In the genomic region with DNA sequence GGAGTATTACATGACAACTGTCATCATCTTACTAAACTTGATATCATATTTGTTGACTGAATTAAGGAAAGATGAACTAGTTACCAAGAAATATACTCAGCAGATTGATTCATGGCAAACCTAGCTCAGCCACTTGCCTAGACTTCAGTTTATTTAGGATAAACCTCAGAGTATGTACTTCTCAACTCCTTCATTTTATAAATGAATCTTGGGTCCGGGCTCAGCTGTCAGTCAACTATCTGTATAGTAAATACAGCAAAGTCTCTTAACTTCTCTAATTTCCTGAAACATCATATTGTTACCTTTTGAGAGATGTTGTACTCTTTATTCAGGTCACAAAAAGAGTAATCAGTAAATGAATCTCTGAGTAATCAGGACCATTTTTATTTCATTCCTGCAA, we compare ENCODE assay signal across 16 cellular contexts.
DNase-seq lines count a peak whose midpoint lies in the region; ATAC-seq, FAIRE-seq and TF ChIP-seq lines count a peak whose summit lies in the region.
"Had no signal": no experiment of that assay in that cellular context is flagged by ENCODE, and none has a peak within 500 bp of the region (broad histone marks: within the 10 kb centered on the region; RNA-seq: fewer than 3 reads in every experiment).

No MANE protein-coding gene starts in this region.

- H2AFZ ChIP-seq in keratinocyte (ENCODE audit: control insufficient read depth, low read length): no peak overlapping the region

- no peaks in the 10 kb centered on the region for H4K20me1 ChIP-seq in keratinocyte (ENCODE audit: control insufficient read depth, extremely low read depth, insufficient read depth, low read length)

- H3K9me3 Mint-ChIP-seq in activated naive CD4-positive, alpha-beta T cell treated with anti-CD3 and anti-CD28 coated beads, Interleukin-2, amount 50 U/mL, for 24 hours: no peaks in the 10 kb centered on the region
- no peaks in the 10 kb centered on the region for H3K9me3 Mint-ChIP-seq in activated CD4-positive, alpha-beta memory T cell treated with anti-CD3 and anti-CD28 coated beads for 36 hours
- H3K9me3 Mint-ChIP-seq: H9 had no signal

- H3K27me3 Mint-ChIP-seq in activated naive CD4-positive, alpha-beta T cell treated with anti-CD3 and anti-CD28 coated beads, Interleukin-2, amount 50 U/mL, for 24 hours: no peaks in the 10 kb centered on the region
- H3K27me3 Mint-ChIP-seq in activated CD4-positive, alpha-beta memory T cell treated with anti-CD3 and anti-CD28 coated beads for 36 hours: no peaks in the 10 kb centered on the region

- no peak for ATAC-seq in HG03432 (IDR thresholded peaks at IDR 0.05; ENCODE audit: unreplicated experiment)
- ATAC-seq: gastroesophageal sphincter had no signal

- dilution Hi-C loops in keratinocyte (cut with MboI; ENCODE audit: extremely low pct_ligation_motif_present, low sequenced_read_pairs): no loop called here

- POLR2A ChIA-PET in activated CD4-positive, alpha-beta memory T cell treated with anti-CD3 and anti-CD28 coated beads for 36 hours (lab: Charles Lee): interaction anchor here (1.0 to 17.8 kb wide), 11 partner anchors 7 to 65 kb away, joined by 3 to 299 read pairs (median 5); no protein-coding TSS in a partner anchor

- peaks cover 79% of the 10 kb centered on the region for H3K79me2 ChIP-seq in keratinocyte (ENCODE audit: control insufficient read depth, insufficient read depth, low read length)

- intact Hi-C loops in activated CD4-positive, alpha-beta memory T cell treated with anti-CD3 and anti-CD28 coated beads for 36 hours (cut with micrococcal nuclease): loop anchor here (2.0 to 10.0 kb wide), 3 partner anchors 16 to 50 kb away; no protein-coding TSS in a partner anchor
- intact Hi-C loops in uterus (cut with DNase I; ENCODE audit: low total_unique reads) (no loop called here), kidney (cut with DNase I) (no loop called here)

- H3K4me1 ChIP-seq in keratinocyte (ENCODE audit: control insufficient read depth, extremely low read depth, insufficient read depth, low read length) (peaks cover 25% of the 10 kb centered on the region), uterus (peaks cover 0 to 14% of the 10 kb centered on the region in 2 donors), kidney (ENCODE audit: control insufficient read depth in 1 of 2, insufficient read depth in 1 of 2, low read depth in 1 of 2, low read length in 2 of 2) (peaks cover 6 to 9% of the 10 kb centered on the region in 2 donors)

- H3K36me3 ChIP-seq in keratinocyte (ENCODE audit: control insufficient read depth in 2 of 2, extremely low read depth in 1 of 2, insufficient read depth in 2 of 2, low read length in 2 of 2) (peaks cover under 1 to 8% of the 10 kb centered on the region in 2 experiments), uterus (no peaks in the 10 kb centered on the region), kidney (ENCODE audit: control insufficient read depth in 1 of 2, insufficient read depth in 2 of 2, low read length in 2 of 2) (peaks cover 0 to 3% of the 10 kb centered on the region in 2 donors)
- H3K36me3 ChIP-seq: gastroesophageal sphincter had no signal

- H3K4me1 Mint-ChIP-seq in activated naive CD4-positive, alpha-beta T cell treated with anti-CD3 and anti-CD28 coated beads, Interleukin-2, amount 50 U/mL, for 24 hours: peaks cover 85% of the 10 kb centered on the region
- H3K4me1 Mint-ChIP-seq in activated CD4-positive, alpha-beta memory T cell treated with anti-CD3 and anti-CD28 coated beads for 36 hours (ENCODE audit: low read depth): peaks cover 86% of the 10 kb centered on the region

- DNase-seq in activated naive CD4-positive, alpha-beta T cell treated with anti-CD3 and anti-CD28 coated beads, Interleukin-2, amount 50 U/mL, for 16 hours: no peak
- DNase-seq in activated CD4-positive, alpha-beta memory T cell treated with anti-CD3 and anti-CD28 coated beads for 36 hours: no peak
- no peak for DNase-seq in keratinocyte (ENCODE audit: low read depth, low spot score)
- no peak for DNase-seq in uterus
- DNase-seq in kidney: no peak
- no peak for DNase-seq in NOMO-1 treated with DMSO at 0.1 percent for 48 hours (lab: John Stamatoyannopoulos, UW; ENCODE audit: unreplicated experiment)
- DNase-seq: activated gamma-delta T cell treated with Interleukin-2 at 50 U/mL for 16 hours; cortex of kidney; H9; Kasumi-1; NCI-H2171; stimulated activated CD4-positive, alpha-beta T cell treated with anti-CD3 and anti-CD28 coated beads, Interleukin-2, amount 100 ng/mL, for 48 hours; substantia nigra had no signal

- FAIRE-seq in keratinocyte (lab: Jason Lieb, UNC) (no peak), kidney (lab: Jason Lieb, UNC) (no peak)

- peak overlapping the region; percentile 92 for H3K27ac Mint-ChIP-seq in activated naive CD4-positive, alpha-beta T cell treated with anti-CD3 and anti-CD28 coated beads, Interleukin-2, amount 50 U/mL, for 24 hours
- H3K27ac Mint-ChIP-seq in activated CD4-positive, alpha-beta memory T cell treated with anti-CD3 and anti-CD28 coated beads for 36 hours: peak overlapping the region; percentile 91
- H3K27ac Mint-ChIP-seq: H9 had no signal

- H3K9me3 ChIP-seq in keratinocyte (ENCODE audit: control insufficient read depth, low read depth, low read length) (no peaks in the 10 kb centered on the region), uterus (no peaks in the 10 kb centered on the region), kidney (ENCODE audit: control insufficient read depth in 1 of 2, low read length in 2 of 2) (no peaks in the 10 kb centered on the region)
- H3K9me3 ChIP-seq: gastroesophageal sphincter had no signal

- H3K27ac ChIP-seq in keratinocyte (ENCODE audit: control insufficient read depth, insufficient read depth, low read length) (peak overlapping the region; percentile 62), uterus (peak overlapping the region; percentile 87 to 94), kidney (ENCODE audit: low read depth in 2 of 2, low read length in 2 of 2) (no peak overlapping the region)

- no peak for TF ChIP-seq POLR2A in uterus (IDR thresholded peaks at IDR 0.05)

- no peaks in the 10 kb centered on the region for H3K9me1 ChIP-seq in keratinocyte (ENCODE audit: control insufficient read depth, extremely low read depth, insufficient read depth, low read length)

- no peak for TF ChIP-seq CTCF in keratinocyte (optimal IDR thresholded peaks at IDR 0.05 in 1 of 3, IDR thresholded peaks at IDR 0.05 in 1 of 3, conservative IDR thresholded peaks at IDR 0.05 in 1 of 3; ENCODE audit: extremely low read depth in 1 of 3, insufficient read depth in 2 of 3, low read length in 3 of 3)
- no peak for TF ChIP-seq CTCF in uterus (IDR thresholded peaks at IDR 0.05)
- TF ChIP-seq CTCF in kidney (IDR thresholded peaks at IDR 0.05; ENCODE audit: borderline replicate concordance, extremely low read depth, insufficient read depth): no peak

- H3K9ac ChIP-seq in keratinocyte (ENCODE audit: control insufficient read depth, extremely low read depth, insufficient read depth, low read length) (no peak overlapping the region), kidney (ENCODE audit: low read length in 2 of 2) (no peak overlapping the region)

- CTCF ChIA-PET in activated CD4-positive, alpha-beta memory T cell treated with anti-CD3 and anti-CD28 coated beads for 36 hours (lab: Charles Lee): interaction anchor here (0.7 to 1.6 kb wide), 5 partner anchors 10 to 95 kb away, joined by 3 to 7 read pairs (median 3); no protein-coding TSS in a partner anchor

- H3K4me3 ChIP-seq in keratinocyte (ENCODE audit: control insufficient read depth in 2 of 3, extremely low read depth in 1 of 3, insufficient read depth in 2 of 3, low read depth in 1 of 3, low read length in 3 of 3): no peak overlapping the region
- H3K4me3 ChIP-seq in uterus: no peak overlapping the region
- H3K4me3 ChIP-seq in kidney (ENCODE audit: low read length in 2 of 2): no peak overlapping the region
- H3K4me3 ChIP-seq: gastroesophageal sphincter had no signal

- H3K4me2 ChIP-seq in keratinocyte (ENCODE audit: control insufficient read depth, extremely low read depth, insufficient read depth, low read depth, low read length): no peak overlapping the region

- peak overlapping the region; percentile 79 for H3K4me3 Mint-ChIP-seq in activated naive CD4-positive, alpha-beta T cell treated with anti-CD3 and anti-CD28 coated beads, Interleukin-2, amount 50 U/mL, for 24 hours
- peak overlapping the region; percentile 52 for H3K4me3 Mint-ChIP-seq in activated CD4-positive, alpha-beta memory T cell treated with anti-CD3 and anti-CD28 coated beads for 36 hours
- H3K4me3 Mint-ChIP-seq: H9 had no signal

- H3K36me3 Mint-ChIP-seq in activated naive CD4-positive, alpha-beta T cell treated with anti-CD3 and anti-CD28 coated beads, Interleukin-2, amount 50 U/mL, for 24 hours: peaks cover 57% of the 10 kb centered on the region
- peaks cover 83% of the 10 kb centered on the region for H3K36me3 Mint-ChIP-seq in activated CD4-positive, alpha-beta memory T cell treated with anti-CD3 and anti-CD28 coated beads for 36 hours

- H3K27me3 ChIP-seq in keratinocyte (ENCODE audit: control insufficient read depth, extremely low read depth, insufficient read depth, low read length): no peaks in the 10 kb centered on the region
- H3K27me3 ChIP-seq in uterus: no peaks in the 10 kb centered on the region
- H3K27me3 ChIP-seq: gastroesophageal sphincter had no signal

Comparison
In these comparisons a context has a peak if more than half of its experiments do, and no peak if none do; other contexts are left out.
1. H3K27ac ChIP-seq: peak in keratinocyte (single experiment) and uterus (2 of 2); none in kidney (0 of 2).